In genomic region chr20:19737025-19737424, GRCh38 we compare ENCODE assay signal across 9 cellular contexts. TPM values are rescaled to one million over a fixed set of nuclear protein-coding genes. Genes with fewer than 3 reads are reported as not detected.
A peak's percentile ranks its signal among the peaks of the same experiment; 100 is the strongest.
DNase-seq lines count a peak whose midpoint lies in the region; TF ChIP-seq lines count a peak whose summit lies in the region.
"Had no signal": no experiment of that assay in that cellular context is flagged by ENCODE, and none has a peak within 500 bp of the region (broad histone marks: within the 10 kb centered on the region; RNA-seq: fewer than 3 reads in every experiment).

No MANE protein-coding gene starts in this region.

- peak; percentile 42 for DNase-seq in activated naive CD4-positive, alpha-beta T cell treated with anti-CD3 and anti-CD28 coated beads for 36 hours
- no peak for DNase-seq in activated naive CD4-positive, alpha-beta T cell treated with Interleukin-2 at 50 U/mL for 16 hours
- DNase-seq in RPMI7951 (ENCODE audit: low read depth) (peak; percentile 62), hepatocyte (ENCODE audit: low spot score) (peak; percentile 65), suprapubic skin (ENCODE audit: low spot score in 2 of 2) (no peak), NCI-H187 treated with DMSO at 0.1 percent for 48 hours (lab: John Stamatoyannopoulos, UW) (no peak), SJCRH30 (no peak), pons (ENCODE audit: low spot score) (no peak)
- DNase-seq: activated T-cell treated with anti-CD3 and anti-CD28 coated beads, Interleukin-2, amount 50 U/mL, for 48 hours had no signal

- TF ChIP-seq EP300 in suprapubic skin (IDR thresholded peaks at IDR 0.05), result no peak

- H3K27me3 ChIP-seq in hepatocyte (no peaks in the 10 kb centered on the region), suprapubic skin (no peaks in the 10 kb centered on the region), SJCRH30 (no peaks in the 10 kb centered on the region)

- H3K27me3 Mint-ChIP-seq in activated naive CD4-positive, alpha-beta T cell treated with anti-CD3 and anti-CD28 coated beads for 36 hours (ENCODE audit: low read depth), result peaks cover 21% of the 10 kb centered on the region

- no peaks in the 10 kb centered on the region for H3K9me3 Mint-ChIP-seq in activated naive CD4-positive, alpha-beta T cell treated with anti-CD3 and anti-CD28 coated beads for 36 hours

- H3K4me1 ChIP-seq in hepatocyte (ENCODE audit: insufficient read depth) (peaks cover 21% of the 10 kb centered on the region), suprapubic skin (peaks cover 34% of the 10 kb centered on the region), SJCRH30 (peaks cover 21% of the 10 kb centered on the region)

- intact Hi-C loops in activated naive CD4-positive, alpha-beta T cell treated with anti-CD3 and anti-CD28 coated beads for 36 hours (cut with micrococcal nuclease), result loop anchor here (1.0 to 2.0 kb wide), 2 partner anchors 200 to 974 kb away; no protein-coding TSS in a partner anchor

- no peaks in the 10 kb centered on the region for H4K20me1 ChIP-seq in hepatocyte (ENCODE audit: insufficient read depth, poor library complexity, severe bottlenecking)

- no peak overlapping the region for H3K27ac Mint-ChIP-seq in activated naive CD4-positive, alpha-beta T cell treated with anti-CD3 and anti-CD28 coated beads for 36 hours

- TF ChIP-seq CTCF in hepatocyte (IDR thresholded peaks at IDR 0.05; ENCODE audit: poor library complexity) (no peak), suprapubic skin (IDR thresholded peaks at IDR 0.05) (no peak)

- H3K4me3 ChIP-seq in hepatocyte (no peak overlapping the region), suprapubic skin (no peak overlapping the region), SJCRH30 (no peak overlapping the region)

- CTCF ChIA-PET in activated naive CD4-positive, alpha-beta T cell treated with anti-CD3 and anti-CD28 coated beads for 36 hours (lab: Charles Lee), result no interaction called here

- TF ChIP-seq POLR2A in suprapubic skin (IDR thresholded peaks at IDR 0.05), result no peak

- no peaks in the 10 kb centered on the region for H3K9me2 ChIP-seq in hepatocyte (replicated peaks; ENCODE audit: insufficient read depth)

- H2AFZ ChIP-seq in hepatocyte, result no peak overlapping the region

- H3K36me3 Mint-ChIP-seq in activated naive CD4-positive, alpha-beta T cell treated with anti-CD3 and anti-CD28 coated beads for 36 hours (ENCODE audit: low read depth), result no peaks in the 10 kb centered on the region

- H3K9me3 ChIP-seq in hepatocyte (ENCODE audit: low read depth) (no peaks in the 10 kb centered on the region), suprapubic skin (no peaks in the 10 kb centered on the region), SJCRH30 (replicated peaks) (no peaks in the 10 kb centered on the region)

- no peaks in the 10 kb centered on the region for H3K79me2 ChIP-seq in hepatocyte

- H3K27ac ChIP-seq in hepatocyte (peak overlapping the region; percentile 91), suprapubic skin (peak overlapping the region; percentile 36), SJCRH30 (no peak overlapping the region)

- 47% methylated on average over 4 of the region's 4 CpGs for WGBS in hepatocyte (ENCODE audit: low lambda C conversion rate, missing lambda C conversion rate)
- WGBS in suprapubic skin, result 50% methylated on average over 4 of the region's 4 CpGs

- no peak overlapping the region for H3K4me2 ChIP-seq in hepatocyte

- H3K4me1 Mint-ChIP-seq in activated naive CD4-positive, alpha-beta T cell treated with anti-CD3 and anti-CD28 coated beads for 36 hours (ENCODE audit: low read depth), result peaks cover 16% of the 10 kb centered on the region

- H3K36me3 ChIP-seq in hepatocyte (replicated peaks; ENCODE audit: insufficient read depth, low read depth), result no peaks in the 10 kb centered on the region
- no peaks in the 10 kb centered on the region for H3K36me3 ChIP-seq in suprapubic skin
- no peaks in the 10 kb centered on the region for H3K36me3 ChIP-seq in SJCRH30

- no peak overlapping the region for H3K4me3 Mint-ChIP-seq in activated naive CD4-positive, alpha-beta T cell treated with anti-CD3 and anti-CD28 coated beads for 36 hours

RNA-seq across cellular contexts. Expression of gene RIN2, which starts 21.0 kb away (rescaled TPM):
- total RNA-seq in activated naive CD4-positive, alpha-beta T cell treated with anti-CD3 and anti-CD28 coated beads for 36 hours, result not detected
- total RNA-seq in RPMI7951 (2014; rRNA removed; shearing (Covaris generic)), result 61.0 and 62.8 TPM in 2 replicates
- total RNA-seq in hepatocyte, result 33.4 and 39.0 TPM in 2 replicates
- 22.3 and 24.5 TPM in 2 replicates for polyA plus RNA-seq in hepatocyte
- 10 to 100 TPM; 68.2 to 87.2 (median 79.6) TPM for total RNA-seq in suprapubic skin
- 20.3 and 22.6 TPM in 2 replicates for total RNA-seq in SJCRH30 (2014; rRNA removed; shearing (Covaris generic))

Comparison
In these comparisons a context has a peak if more than half of its experiments do, and no peak if none do; other contexts are left out.
1. DNase-seq: peak in activated naive CD4-positive, alpha-beta T cell treated with anti-CD3 and anti-CD28 coated beads for 36 hours (single experiment), RPMI7951 (single experiment) and hepatocyte (single experiment); none in activated naive CD4-positive, alpha-beta T cell treated with Interleukin-2 at 50 U/mL for 16 hours (single experiment), suprapubic skin (0 of 2), NCI-H187 treated with DMSO at 0.1 percent for 48 hours (single experiment), SJCRH30 (0 of 2) and pons (single experiment).
2. RNA of gene RIN2, which starts 21.0 kb away (total RNA-seq): 68.2 to 87.2 TPM in suprapubic skin, 61.0 to 62.8 TPM in RPMI7951, 33.4 to 39.0 TPM in hepatocyte and 20.3 to 22.6 TPM in SJCRH30; not detected in activated naive CD4-positive, alpha-beta T cell treated with anti-CD3 and anti-CD28 coated beads for 36 hours; every median in the first group is over 10 times any median in the second.